Comparison of ENCODE assay signal across 27 cellular contexts in genomic region chrX:70386240-70386639, GRCh38. TPM values are rescaled to one million over a fixed set of nuclear protein-coding genes. Genes with fewer than 3 reads are reported as not detected.
"Had no signal": no experiment of that assay in that cellular context is flagged by ENCODE, and none has a peak within 500 bp of the region (broad histone marks: within the 10 kb centered on the region; RNA-seq: fewer than 3 reads in every experiment).

No MANE protein-coding gene starts in this region.

- H3K4me1 ChIP-seq: breast epithelium, tibial artery had no signal

- DNase-seq: activated CD4-positive, alpha-beta memory T cell treated with anti-CD3 and anti-CD28 coated beads, Interleukin-2, amount 10 ng/mL, durations not matched to agents 7 days and 5 days; activated CD4-positive, alpha-beta T cell treated with anti-CD3 and anti-CD28 coated beads for 48 hours; activated CD4-positive, CD25-positive, alpha-beta regulatory T cell; activated CD8-positive, alpha-beta memory T cell treated with anti-CD3 and anti-CD28 coated beads, Interleukin-2, amount 10 ng/mL, durations not matched to agents 7 days and 5 days; activated naive CD4-positive, alpha-beta T cell; activated naive CD8-positive, alpha-beta T cell treated with anti-CD3 and anti-CD28 coated beads for 36 hours; activated T-cell treated with anti-CD3 and anti-CD28 coated beads, Interleukin-2, amount 50 U/mL, for 1 hour; amygdala; cerebellar nuclear complex; cortex of kidney; effector CD4-positive, alpha-beta T cell; hypothalamus; kidney; midbrain; nucleus accumbens; posterior cingulate gyrus; stimulated activated CD8-positive, alpha-beta memory T cell treated with anti-CD3 and anti-CD28 coated beads, Interleukin-4, amount 100 ng/mL, for 48 hours; stimulated activated naive CD4-positive, alpha-beta T cell; substantia nigra; T-cell; tibial artery had no signal

- H3K36me3 Mint-ChIP-seq: T-cell had no signal

- H3K27me3 ChIP-seq: breast epithelium, tibial artery had no signal

- H3K27ac ChIP-seq: breast epithelium, tibial artery had no signal

- H3K9me3 ChIP-seq: breast epithelium, tibial artery had no signal

- H3K36me3 ChIP-seq: breast epithelium, tibial artery had no signal

- H3K4me3 ChIP-seq: breast epithelium, tibial artery had no signal

- H3K4me3 Mint-ChIP-seq: activated CD4-positive, alpha-beta memory T cell treated with anti-CD3 and anti-CD28 coated beads, Interleukin-2, amount 10 ng/mL, durations not matched to agents 7 days and 5 days; activated CD8-positive, alpha-beta memory T cell treated with anti-CD3 and anti-CD28 coated beads, Interleukin-2, amount 10 ng/mL, durations not matched to agents 7 days and 5 days; activated naive CD8-positive, alpha-beta T cell treated with anti-CD3 and anti-CD28 coated beads for 36 hours; activated T-helper 17 cell treated with anti-CD3 and anti-CD28 coated beads, Interleukin-2, amount 50 U/mL, for 72 hours; nephron; T-cell had no signal

- H3K27ac Mint-ChIP-seq: activated CD4-positive, alpha-beta memory T cell treated with anti-CD3 and anti-CD28 coated beads, Interleukin-2, amount 10 ng/mL, durations not matched to agents 7 days and 5 days; activated CD8-positive, alpha-beta memory T cell treated with anti-CD3 and anti-CD28 coated beads, Interleukin-2, amount 10 ng/mL, durations not matched to agents 7 days and 5 days; activated naive CD8-positive, alpha-beta T cell treated with anti-CD3 and anti-CD28 coated beads for 36 hours; activated T-helper 17 cell treated with anti-CD3 and anti-CD28 coated beads, Interleukin-2, amount 50 U/mL, for 72 hours; nephron; T-cell had no signal

- H3K4me1 Mint-ChIP-seq: activated naive CD8-positive, alpha-beta T cell treated with anti-CD3 and anti-CD28 coated beads for 36 hours; activated T-helper 17 cell treated with anti-CD3 and anti-CD28 coated beads, Interleukin-2, amount 50 U/mL, for 72 hours; nephron had no signal

- H3K27me3 Mint-ChIP-seq: activated CD4-positive, alpha-beta memory T cell treated with anti-CD3 and anti-CD28 coated beads, Interleukin-2, amount 10 ng/mL, durations not matched to agents 7 days and 5 days; activated CD8-positive, alpha-beta memory T cell treated with anti-CD3 and anti-CD28 coated beads, Interleukin-2, amount 10 ng/mL, durations not matched to agents 7 days and 5 days; activated naive CD8-positive, alpha-beta T cell treated with anti-CD3 and anti-CD28 coated beads for 36 hours; activated T-helper 17 cell treated with anti-CD3 and anti-CD28 coated beads, Interleukin-2, amount 50 U/mL, for 72 hours; T-cell had no signal

- H3K9me3 Mint-ChIP-seq: activated CD4-positive, alpha-beta memory T cell treated with anti-CD3 and anti-CD28 coated beads, Interleukin-2, amount 10 ng/mL, durations not matched to agents 7 days and 5 days; activated naive CD8-positive, alpha-beta T cell treated with anti-CD3 and anti-CD28 coated beads for 36 hours; activated T-helper 17 cell treated with anti-CD3 and anti-CD28 coated beads, Interleukin-2, amount 50 U/mL, for 72 hours had no signal

- ATAC-seq: activated CD8-positive, alpha-beta memory T cell treated with anti-CD3 and anti-CD28 coated beads, Interleukin-2, amount 10 ng/mL, durations not matched to agents 7 days and 5 days; activated T-helper 17 cell treated with anti-CD3 and anti-CD28 coated beads, Interleukin-2, amount 50 U/mL, for 72 hours; esophagus mucosa; left lobe of liver; T-cell had no signal

RNA-seq across cellular contexts. Expression of gene GDPD2, which starts 36.9 kb away (rescaled TPM):
- total RNA-seq: activated naive CD8-positive, alpha-beta T cell treated with anti-CD3 and anti-CD28 coated beads for 36 hours; left lobe of liver; lung microvascular endothelial cell; T-cell had no signal
